ENCODE assay signal across 1 cellular context in genomic region chr11:99066609-99067008, GRCh38.
TF ChIP-seq lines count a peak whose summit lies in the region.

No MANE protein-coding gene starts in this region.

TF ChIP-seq in H1, 55 proteins besides CTCF, POLR2A, EP300 and RAD21:
- TF ChIP-seq HDAC6 (IDR thresholded peaks at IDR 0.05; ENCODE audit: low read depth, low read length) (no peak), EZH2 (IDR thresholded peaks at IDR 0.05; ENCODE audit: low read depth, low read length, severe bottlenecking) (no peak), SIRT6 (IDR thresholded peaks at IDR 0.05; ENCODE audit: low read length) (no peak), JUN (IDR thresholded peaks at IDR 0.05; ENCODE audit: low read depth, low read length) (no peak), SAP30 (IDR thresholded peaks at IDR 0.05; ENCODE audit: insufficient read depth, insufficient replicate concordance, low read length) (no peak), SRF (IDR thresholded peaks at IDR 0.05; ENCODE audit: low read depth, low read length) (no peak), GTF2F1 (IDR thresholded peaks at IDR 0.05; ENCODE audit: borderline replicate concordance, low read depth, low read length) (no peak), SUZ12 (IDR thresholded peaks at IDR 0.05; ENCODE audit: low read length) (no peak), EGR1 (IDR thresholded peaks at IDR 0.05; ENCODE audit: borderline replicate concordance, low read depth, low read length) (no peak), POU5F1 (IDR thresholded peaks at IDR 0.05; ENCODE audit: low read depth, low read length) (no peak), BCL11A (IDR thresholded peaks at IDR 0.05; ENCODE audit: low read depth in 2 of 2, low read length in 2 of 2) (peak; percentile 66 to 86), TAF1 (IDR thresholded peaks at IDR 0.05; ENCODE audit: low read depth, low read length) (no peak), ATF2 (IDR thresholded peaks at IDR 0.05; ENCODE audit: low read length) (no peak), NANOG (IDR thresholded peaks at IDR 0.05; ENCODE audit: insufficient read depth, low read depth, low read length, poor library complexity, severe bottlenecking) (peak; percentile 74), CTBP2 (IDR thresholded peaks at IDR 0.05; ENCODE audit: borderline replicate concordance, insufficient read depth, insufficient read length, low read length) (no peak)
